Comparison of ENCODE assay signal across 1 cellular context in genomic region chr22:44190381-44190976, GRCh38.
TF ChIP-seq lines count a peak whose summit lies in the region.

No MANE protein-coding gene starts in this region.

TF ChIP-seq in H1, 55 proteins besides CTCF, POLR2A, EP300 and RAD21 (continued from another document):
- TF ChIP-seq MAFK (IDR thresholded peaks at IDR 0.05; ENCODE audit: low read depth, low read length), result no peak
- no peak for TF ChIP-seq SIX5 (IDR thresholded peaks at IDR 0.05; ENCODE audit: low read depth, low read length)
- TF ChIP-seq ASH2L (IDR thresholded peaks at IDR 0.05; ENCODE audit: low read length), result no peak
- TF ChIP-seq FOSL1 (IDR thresholded peaks at IDR 0.05; ENCODE audit: insufficient read depth, low read depth, low read length), result no peak
- TF ChIP-seq BCL11A (IDR thresholded peaks at IDR 0.05; ENCODE audit: low read depth in 2 of 2, low read length in 2 of 2), result no peak
- no peak for TF ChIP-seq GABPA (IDR thresholded peaks at IDR 0.05; ENCODE audit: borderline replicate concordance, insufficient read depth, low read length)
- no peak for TF ChIP-seq KDM4A (IDR thresholded peaks at IDR 0.05; ENCODE audit: low read depth, low read length, severe bottlenecking)
- TF ChIP-seq HDAC2 (IDR thresholded peaks at IDR 0.05; ENCODE audit: borderline replicate concordance in 1 of 2, low read depth in 2 of 2, low read length in 2 of 2), result no peak
- no peak for TF ChIP-seq CHD2 (IDR thresholded peaks at IDR 0.05; ENCODE audit: low read length)
TF ChIP-seq in H1: peak in this region for 0.
